ENCODE assay signal across 19 cellular contexts in the genomic region with DNA sequence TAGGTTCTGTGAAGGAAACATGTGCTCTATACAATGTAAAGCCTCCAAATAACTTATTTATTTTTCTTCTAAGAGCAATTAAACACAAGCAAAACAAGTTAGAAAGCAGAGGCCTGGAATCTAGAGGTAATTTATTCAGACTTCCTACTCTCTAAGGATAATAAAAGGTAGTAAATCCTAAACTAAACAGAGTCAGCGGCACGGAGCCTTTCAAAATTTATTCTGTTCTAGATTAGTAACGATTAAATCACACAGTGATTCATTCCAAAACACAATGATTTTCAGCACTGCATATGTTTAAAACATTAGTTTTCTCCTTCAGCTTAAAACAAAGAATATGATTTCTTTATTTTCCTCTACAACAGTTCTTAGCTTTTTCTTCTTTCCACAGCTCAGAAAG.
DNase-seq lines count a peak whose midpoint lies in the region; ATAC-seq, FAIRE-seq and TF ChIP-seq lines count a peak whose summit lies in the region.
"Had no signal": no experiment of that assay in that cellular context is flagged by ENCODE, and none has a peak within 500 bp of the region (broad histone marks: within the 10 kb centered on the region; RNA-seq: fewer than 3 reads in every experiment).

No MANE protein-coding gene starts in this region.

- H3K4me1 Mint-ChIP-seq in HFFc6 (ENCODE audit: low read depth) (peaks cover 32% of the 10 kb centered on the region), astrocyte (ENCODE audit: low read depth, unreplicated experiment) (no peaks in the 10 kb centered on the region)
- H3K4me1 Mint-ChIP-seq: B cell had no signal

- no peak for TF ChIP-seq CTCF in HFFc6 (IDR thresholded peaks at IDR 0.05)
- no peak for TF ChIP-seq CTCF in astrocyte (IDR thresholded peaks at IDR 0.05; ENCODE audit: insufficient read depth, low read depth, low read length)
- TF ChIP-seq CTCF in fibroblast of villous mesenchyme (IDR thresholded peaks at IDR 0.05; ENCODE audit: insufficient read depth, low read depth, low read length): no peak
- no peak for TF ChIP-seq CTCF in smooth muscle cell (IDR thresholded peaks at IDR 0.05; ENCODE audit: borderline replicate concordance, insufficient read depth, poor library complexity, severe bottlenecking)
- no peak for TF ChIP-seq CTCF in adrenal gland (IDR thresholded peaks at IDR 0.05)

- TF ChIP-seq POLR2A in adrenal gland (IDR thresholded peaks at IDR 0.05): no peak

- H3K36me3 ChIP-seq in astrocyte (ENCODE audit: insufficient read depth, low read length): no peaks in the 10 kb centered on the region
- no peaks in the 10 kb centered on the region for H3K36me3 ChIP-seq in smooth muscle cell (ENCODE audit: low read depth)
- no peaks in the 10 kb centered on the region for H3K36me3 ChIP-seq in adrenal gland (replicated peaks in 1 of 2)
- H3K36me3 ChIP-seq: MG63 had no signal

- DNase-seq in HFFc6: no peak
- no peak for DNase-seq in astrocyte (ENCODE audit: low read depth)
- peak; percentile 23 for DNase-seq in fibroblast of villous mesenchyme (ENCODE audit: low read depth)
- DNase-seq in smooth muscle cell (lab: John Stamatoyannopoulos, UW; ENCODE audit: unreplicated experiment): no peak
- no peak for DNase-seq in NCI-H524 (lab: John Stamatoyannopoulos, UW)
- no peak for DNase-seq in adrenal gland
- DNase-seq: ACHN; CD4-positive, alpha-beta T cell; MG63; NCI-H1092; NCI-H146; NCI-H2081; NCI-H510A had no signal

- no peaks in the 10 kb centered on the region for H3F3A ChIP-seq in smooth muscle cell (ENCODE audit: low read depth)

- H3K9ac ChIP-seq in astrocyte (ENCODE audit: low read length) (no peak overlapping the region), smooth muscle cell (ENCODE audit: low read depth) (no peak overlapping the region)
- H3K9ac ChIP-seq: KMS-11 had no signal

- FAIRE-seq in astrocyte (lab: Jason Lieb, UNC): no peak
- FAIRE-seq: G401.6 had no signal

- H3K27ac ChIP-seq in astrocyte (ENCODE audit: low read depth, low read length) (peak overlapping the region; percentile 63), smooth muscle cell (ENCODE audit: low read depth) (no peak overlapping the region), adrenal gland (no peak overlapping the region)
- H3K27ac ChIP-seq: KMS-11 had no signal

- H4K20me1 ChIP-seq in astrocyte (ENCODE audit: insufficient read depth, low read length): no peaks in the 10 kb centered on the region
- no peaks in the 10 kb centered on the region for H4K20me1 ChIP-seq in smooth muscle cell (ENCODE audit: low read depth)

- 62% methylated on average over 3 of the region's 3 CpGs for WGBS in smooth muscle cell (ENCODE audit: low lambda C conversion rate)
- 45 to 60% (median 55%) methylated on average over 3 of the region's 3 CpGs for WGBS in adrenal gland, 4 donors

- H2AFZ ChIP-seq in astrocyte (ENCODE audit: low read depth, low read length) (no peak overlapping the region), smooth muscle cell (ENCODE audit: low read depth) (peak overlapping the region; percentile 11)

- H3K9me3 Mint-ChIP-seq in HFFc6: peaks cover 20% of the 10 kb centered on the region
- H3K9me3 Mint-ChIP-seq in astrocyte (ENCODE audit: unreplicated experiment): peaks cover 13% of the 10 kb centered on the region

- H3K27me3 Mint-ChIP-seq in HFFc6 (ENCODE audit: insufficient read depth): no peaks in the 10 kb centered on the region; the same call in none of the 2 replicates
- H3K27me3 Mint-ChIP-seq in astrocyte (ENCODE audit: low read depth, unreplicated experiment): peaks cover 2% of the 10 kb centered on the region
- H3K27me3 Mint-ChIP-seq: B cell; CD4-positive, alpha-beta T cell had no signal

- H3K4me3 ChIP-seq in astrocyte (ENCODE audit: insufficient read depth, low read depth, low read length): no peak overlapping the region
- H3K4me3 ChIP-seq in fibroblast of villous mesenchyme (ENCODE audit: low read depth, low read length): no peak overlapping the region
- no peak overlapping the region for H3K4me3 ChIP-seq in smooth muscle cell
- H3K4me3 ChIP-seq in adrenal gland: no peak overlapping the region
- H3K4me3 ChIP-seq: MG63 had no signal

- H3K27me3 ChIP-seq in astrocyte (ENCODE audit: insufficient read depth, low read length) (no peaks in the 10 kb centered on the region), smooth muscle cell (ENCODE audit: low read depth) (no peaks in the 10 kb centered on the region), adrenal gland (no peaks in the 10 kb centered on the region)
- H3K27me3 ChIP-seq: MG63 had no signal

- H3K36me3 Mint-ChIP-seq in HFFc6 (ENCODE audit: low read depth): peaks cover 12% of the 10 kb centered on the region
- H3K36me3 Mint-ChIP-seq in astrocyte (ENCODE audit: low read depth, unreplicated experiment): no peaks in the 10 kb centered on the region

- H3K27ac Mint-ChIP-seq in HFFc6 (no peak overlapping the region), astrocyte (ENCODE audit: unreplicated experiment) (no peak overlapping the region)
- H3K27ac Mint-ChIP-seq: B cell; CD4-positive, alpha-beta T cell had no signal

- H3K4me3 Mint-ChIP-seq in HFFc6: 0 out of 2 replicates have a peak overlapping the region, but pooled peaks have one; percentile 5
- H3K4me3 Mint-ChIP-seq in astrocyte (ENCODE audit: unreplicated experiment): no peak overlapping the region
- H3K4me3 Mint-ChIP-seq: B cell; CD4-positive, alpha-beta T cell had no signal

- H3K4me1 ChIP-seq in astrocyte (ENCODE audit: insufficient read depth, low read length): no peaks in the 10 kb centered on the region
- no peaks in the 10 kb centered on the region for H3K4me1 ChIP-seq in smooth muscle cell (ENCODE audit: low read depth)
- no peaks in the 10 kb centered on the region for H3K4me1 ChIP-seq in adrenal gland (replicated peaks in 1 of 2)

- no peak for ATAC-seq in HG03354 (IDR thresholded peaks at IDR 0.05; ENCODE audit: poor library complexity, severe bottlenecking, unreplicated experiment)
- ATAC-seq: Panc1, Right ventricle myocardium inferior had no signal

- H3K4me2 ChIP-seq in astrocyte (ENCODE audit: low read length) (peak overlapping the region; percentile 36), smooth muscle cell (no peak overlapping the region)
- H3K4me2 ChIP-seq: KMS-11 had no signal

- H3K9me3 ChIP-seq in astrocyte (ENCODE audit: insufficient read depth, low read depth, low read length) (no peaks in the 10 kb centered on the region), smooth muscle cell (replicated peaks; ENCODE audit: low read depth) (no peaks in the 10 kb centered on the region), adrenal gland (replicated peaks in 1 of 3) (no peaks in the 10 kb centered on the region)

- intact Hi-C loops in adrenal gland (cut with DNase I): no loop called here

- no peaks in the 10 kb centered on the region for H3K79me2 ChIP-seq in astrocyte (ENCODE audit: insufficient read depth, low read length)
- no peaks in the 10 kb centered on the region for H3K79me2 ChIP-seq in smooth muscle cell (ENCODE audit: low read depth)
